ENCODE assay signal across 22 cellular contexts in the genomic region with DNA sequence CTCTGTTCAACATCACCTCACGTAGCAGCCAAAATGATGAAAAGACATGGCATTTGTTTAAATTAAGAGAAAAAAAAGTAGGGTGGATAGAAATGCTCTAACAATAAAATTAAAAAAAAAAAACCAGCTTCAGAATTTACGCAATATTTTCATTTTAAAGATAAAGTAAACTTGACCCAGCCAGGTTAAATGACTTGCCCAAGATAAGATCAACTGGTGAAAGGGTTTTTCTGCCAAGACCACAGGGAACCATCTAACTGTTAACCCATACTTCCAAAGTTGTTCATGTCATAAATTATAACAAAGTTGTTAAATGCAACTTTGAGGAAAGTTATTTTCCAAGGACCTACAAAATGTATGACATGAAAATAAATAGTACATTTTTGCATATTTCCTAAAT.
"Had no signal": no experiment of that assay in that cellular context is flagged by ENCODE, and none has a peak within 500 bp of the region (broad histone marks: within the 10 kb centered on the region; RNA-seq: fewer than 3 reads in every experiment).

No MANE protein-coding gene starts in this region.

- H3K9ac ChIP-seq: KMS-11 had no signal

- H3K27ac Mint-ChIP-seq: IgD-negative memory B cell had no signal

- H3K4me2 ChIP-seq: KMS-11 had no signal

- H3K36me3 ChIP-seq: SJCRH30 had no signal

- ATAC-seq: K562, Panc1, PC-3 had no signal

- H3K27me3 ChIP-seq: SJCRH30 had no signal

- H3K27me3 Mint-ChIP-seq: IgD-negative memory B cell had no signal

- H3K4me1 ChIP-seq: SJCRH30 had no signal

- DNase-seq: Kasumi-1, NCI-H1092, NCI-H1105 treated with DMSO at 0.1 percent for 48 hours, NCI-H1417 treated with DMSO at 0.1 percent for 48 hours, NCI-H1694 treated with DMSO at 0.1 percent for 48 hours, NCI-H1930, NCI-H2081, NCI-H2107, NCI-H2227 treated with DMSO at 0.1 percent for 48 hours, NCI-H446, NCI-H510A, NCI-H524 treated with DMSO at 0.1 percent for 48 hours, NCI-H774, PC-3, SHP77 treated with DMSO at 0.1 percent for 48 hours, SJCRH30, T-helper 1 cell had no signal

- H3K4me3 Mint-ChIP-seq: IgD-negative memory B cell had no signal

- H3K27ac ChIP-seq: KMS-11, RWPE1, SJCRH30 had no signal

- H3K36me3 Mint-ChIP-seq: IgD-negative memory B cell had no signal

- H3K4me3 ChIP-seq: K562, SJCRH30 had no signal

- FAIRE-seq: K562 had no signal

- H3K9me3 Mint-ChIP-seq: IgD-negative memory B cell had no signal

- H3K9me3 ChIP-seq: SJCRH30 had no signal
